In genomic region chr7:38908759-38909335, GRCh38 we compare ENCODE assay signal across 8 cellular contexts. TPM values are rescaled to one million over a fixed set of nuclear protein-coding genes. Genes with fewer than 3 reads are reported as not detected.
A peak's percentile ranks its signal among the peaks of the same experiment; 100 is the strongest.
DNase-seq lines count a peak whose midpoint lies in the region; ATAC-seq, FAIRE-seq and TF ChIP-seq lines count a peak whose summit lies in the region.

Gene VPS41, minus strand, starts transcription at chr7:38909191. Its CDS starts 17 bp downstream, at chr7:38909174.

- H3K36me3 ChIP-seq in ACC112 (ENCODE audit: insufficient read depth, low read length): no peaks in the 10 kb centered on the region

- peaks cover 2% of the 10 kb centered on the region for H3K27me3 Mint-ChIP-seq in activated B cell treated with CpG ODN at 0.5 μM for 24 hours

- H3K4me1 Mint-ChIP-seq in activated B cell treated with CpG ODN at 0.5 μM for 24 hours: peaks cover 52% of the 10 kb centered on the region

- H3K36me3 Mint-ChIP-seq in activated B cell treated with CpG ODN at 0.5 μM for 24 hours (ENCODE audit: low read depth): peaks cover 6% of the 10 kb centered on the region

- H3K27ac ChIP-seq in ACC112 (ENCODE audit: low read depth, low read length) (no peak within 1 kb of the TSS), caudate nucleus (ENCODE audit: low read depth, low read length) (peak within 1 kb of the TSS; percentile 36)

- peak; percentile 89 for FAIRE-seq in islet of Langerhans (lab: Jason Lieb, UNC)

- peaks cover 27% of the 10 kb centered on the region for H3K79me2 ChIP-seq in ACC112 (ENCODE audit: control insufficient read depth, insufficient read depth, low read length, unreplicated experiment)

- POLR2A ChIA-PET in activated B cell treated with CpG ODN at 0.5 μM for 24 hours (lab: Charles Lee): interaction anchor here (0.6 to 0.8 kb wide), 4 partner anchors 93 to 1630 kb away, joined by 4 to 9 read pairs (median 6); no protein-coding TSS in a partner anchor

- no peaks in the 10 kb centered on the region for H3K9me3 Mint-ChIP-seq in activated B cell treated with CpG ODN at 0.5 μM for 24 hours

- no peaks in the 10 kb centered on the region for H3K27me3 ChIP-seq in ACC112 (ENCODE audit: insufficient read depth, low read length)

- peak; percentile 81 for DNase-seq in NCI-H2171 (lab: John Stamatoyannopoulos, UW)
- peak; percentile 56 for DNase-seq in activated B cell treated with CpG ODN at 0.5 μM for 24 hours
- peak in 60 of 61 donors; percentile 12 to 89 (median 68) for DNase-seq in caudate nucleus (lab: John Stamatoyannopoulos, UW)
- DNase-seq in stimulated activated CD4-positive, alpha-beta T cell treated with anti-CD3 and anti-CD28 coated beads, Interleukin-12 subunit alpha, Interleukin-12 subunit beta, amount 100 ng/mL, for 4 hours: peak; percentile 64

- peak within 1 kb of the TSS; percentile 74 for H2AFZ ChIP-seq in ACC112 (ENCODE audit: low read length, unreplicated experiment)

- CTCF ChIA-PET in activated B cell treated with CpG ODN at 0.5 μM for 24 hours (lab: Charles Lee): no interaction called here

- TF ChIP-seq CTCF in activated B cell treated with CpG ODN at 0.5 μM for 24 hours (IDR thresholded peaks at IDR 0.05): no peak

- intact Hi-C loops in activated B cell treated with CpG ODN at 0.5 μM for 24 hours (cut with micrococcal nuclease): loop anchor here (1.0 to 10.0 kb wide), 7 partner anchors 534 to 1225 kb away; partner anchors contain the start of genes MPLKIP, RALA, STARD3NL and YAE1

- H3K4me3 ChIP-seq in ACC112 (ENCODE audit: low read depth, low read length): peak within 1 kb of the TSS; percentile 79

- peak within 1 kb of the TSS; percentile 98 for H3K4me3 Mint-ChIP-seq in activated B cell treated with CpG ODN at 0.5 μM for 24 hours

- H3K27ac Mint-ChIP-seq in activated B cell treated with CpG ODN at 0.5 μM for 24 hours: peak within 1 kb of the TSS; percentile 94

- ATAC-seq in GM18858 (IDR thresholded peaks at IDR 0.05; ENCODE audit: unreplicated experiment): peak; percentile 97
- peak; percentile 100 for ATAC-seq in HG03066 (IDR thresholded peaks at IDR 0.05; ENCODE audit: low read depth, unreplicated experiment)
- peak; percentile 96 for ATAC-seq in activated B cell treated with CpG ODN at 0.5 μM for 24 hours (ENCODE audit: low read depth)

- H3K4me1 ChIP-seq in ACC112 (ENCODE audit: control insufficient read depth, insufficient read depth, low read length, unreplicated experiment): peaks cover 15% of the 10 kb centered on the region

RNA-seq across cellular contexts. Expression of gene VPS41, which starts in this region (rescaled TPM):
- 78.5 and 91.8 TPM in 2 replicates for total RNA-seq in activated B cell treated with CpG ODN at 0.5 μM for 24 hours
